Comparison of ENCODE assay signal across 8 cellular contexts in genomic region chr9:97803167-97804058, GRCh38. TPM values are rescaled to one million over a fixed set of nuclear protein-coding genes. Genes with fewer than 3 reads are reported as not detected.
A peak's percentile ranks its signal among the peaks of the same experiment; 100 is the strongest.
DNase-seq lines count a peak whose midpoint lies in the region; ATAC-seq and TF ChIP-seq lines count a peak whose summit lies in the region.

No MANE protein-coding gene starts in this region.

- ATAC-seq in GM21717 (IDR thresholded peaks at IDR 0.05; ENCODE audit: unreplicated experiment), result peak; percentile 76
- ATAC-seq in activated naive CD4-positive, alpha-beta T cell treated with anti-CD3 and anti-CD28 coated beads, Interleukin-2, amount 50 U/mL, for 72 hours, result peak; percentile 86 to 93

- no peaks in the 10 kb centered on the region for H3K27me3 ChIP-seq in Karpas-422 (ENCODE audit: low read length)

- no peaks in the 10 kb centered on the region for H3K4me1 Mint-ChIP-seq in type B pancreatic cell (ENCODE audit: unreplicated experiment)

- peaks cover 0 to 6% of the 10 kb centered on the region in 2 donors for H3K36me3 Mint-ChIP-seq in activated naive CD4-positive, alpha-beta T cell treated with anti-CD3 and anti-CD28 coated beads, Interleukin-2, amount 50 U/mL, for 72 hours
- H3K36me3 Mint-ChIP-seq in type B pancreatic cell, result no peaks in the 10 kb centered on the region

- peaks cover 48% of the 10 kb centered on the region for H3K27me3 Mint-ChIP-seq in type B pancreatic cell

- H3K79me2 ChIP-seq in Karpas-422 (ENCODE audit: low read length), result no peaks in the 10 kb centered on the region

- H3K4me3 Mint-ChIP-seq in type B pancreatic cell, result peak overlapping the region; percentile 83

- H3K36me3 ChIP-seq in Karpas-422 (ENCODE audit: insufficient read depth, low read length), result no peaks in the 10 kb centered on the region

- peak; percentile 51 for TF ChIP-seq CTCF in type B pancreatic cell (conservative IDR thresholded peaks at IDR 0.05)

- H3K9ac ChIP-seq in Karpas-422 (ENCODE audit: low read length), result peak overlapping the region; percentile 60

- H2AFZ ChIP-seq in Karpas-422 (ENCODE audit: low read length), result peak overlapping the region; percentile 84

- H3K9me3 Mint-ChIP-seq in activated naive CD4-positive, alpha-beta T cell treated with anti-CD3 and anti-CD28 coated beads, Interleukin-2, amount 50 U/mL, for 72 hours, result no peaks in the 10 kb centered on the region
- no peaks in the 10 kb centered on the region for H3K9me3 Mint-ChIP-seq in type B pancreatic cell

- H3K27ac Mint-ChIP-seq in activated naive CD4-positive, alpha-beta T cell treated with anti-CD3 and anti-CD28 coated beads, Interleukin-2, amount 50 U/mL, for 72 hours, result peak overlapping the region in 1 of 2 donors; percentile 68
- H3K27ac Mint-ChIP-seq in type B pancreatic cell, result peak overlapping the region; percentile 87

- H4K20me1 ChIP-seq in Karpas-422 (ENCODE audit: insufficient read depth, low read depth, low read length), result no peaks in the 10 kb centered on the region

- no peak overlapping the region for H3K27ac ChIP-seq in Karpas-422 (ENCODE audit: low read length)

- peak; percentile 17 for DNase-seq in DMS114 treated with DMSO at 0.1 percent for 48 hours (lab: John Stamatoyannopoulos, UW; ENCODE audit: unreplicated experiment)
- peak; percentile 84 for DNase-seq in Karpas-422
- DNase-seq in SK-N-DZ (ENCODE audit: low spot score), result peak; percentile 53
- peak; percentile 71 to 81 for DNase-seq in activated naive CD4-positive, alpha-beta T cell treated with anti-CD3 and anti-CD28 coated beads, Interleukin-2, amount 50 U/mL, for 72 hours (ENCODE audit: low spot score in 2 of 2)
- peak; percentile 88 for DNase-seq in cardiac septum (ENCODE audit: low spot score)
- peak; percentile 57 for DNase-seq in pons (ENCODE audit: low spot score)
- peak; percentile 86 for DNase-seq in type B pancreatic cell (ENCODE audit: extremely low spot score, unreplicated experiment)

- H3K4me1 ChIP-seq in Karpas-422 (ENCODE audit: low read length), result peaks cover 11% of the 10 kb centered on the region

- H3K4me2 ChIP-seq in Karpas-422 (ENCODE audit: low read depth, low read length, poor library complexity, severe bottlenecking), result peak overlapping the region; percentile 70

- intact Hi-C loops in cardiac septum (cut with DNase I), result no loop called here

- H3K4me3 ChIP-seq in Karpas-422 (ENCODE audit: low read length), result peak overlapping the region; percentile 65; the same call in 1 of the 2 replicates

- no peaks in the 10 kb centered on the region for H3K9me2 ChIP-seq in Karpas-422 (replicated peaks; ENCODE audit: insufficient read depth, low read length)

- H3K9me3 ChIP-seq in Karpas-422 (ENCODE audit: low read length), result no peaks in the 10 kb centered on the region

RNA-seq across cellular contexts. Expression of gene FOXE1, which starts 49.6 kb away (rescaled TPM):
- total RNA-seq in Karpas-422 (2014; rRNA removed; shearing (Covaris generic); ENCODE audit: low replicate concordance), result not detected in 2 replicates
- 0.02 and 0.03 TPM in 2 replicates for polyA plus RNA-seq in SK-N-DZ (2014; cell fraction: cytosol; rRNA removed)
- not detected in 2 replicates for polyA plus RNA-seq in SK-N-DZ (2014; cell fraction: nucleus; rRNA removed)
- total RNA-seq in activated naive CD4-positive, alpha-beta T cell treated with anti-CD3 and anti-CD28 coated beads, Interleukin-2, amount 50 U/mL, for 72 hours, result under 1 TPM; 0.06 to 0.07 TPM
- total RNA-seq in cardiac septum, result not detected
- 2.4 and 4.2 TPM in 2 replicates for total RNA-seq in type B pancreatic cell (ENCODE audit: low replicate concordance)

Comparison
In these comparisons a context has a peak if more than half of its experiments do, and no peak if none do; other contexts are left out.
1. DNase-seq: peak in every context shown above with its lines; median percentile 88 in cardiac septum; 86 in type B pancreatic cell; 84 in Karpas-422; 76 in activated naive CD4-positive, alpha-beta T cell treated with anti-CD3 and anti-CD28 coated beads, Interleukin-2, amount 50 U/mL, for 72 hours; 57 in pons; 53 in SK-N-DZ; 17 in DMS114 treated with DMSO at 0.1 percent for 48 hours.